17 cellular contexts compared by ENCODE assay signal in genomic region chr2:222127660-222128059, GRCh38.
DNase-seq lines count a peak whose midpoint lies in the region; ATAC-seq and TF ChIP-seq lines count a peak whose summit lies in the region.
"Had no signal": no experiment of that assay in that cellular context is flagged by ENCODE, and none has a peak within 500 bp of the region (broad histone marks: within the 10 kb centered on the region; RNA-seq: fewer than 3 reads in every experiment).

No MANE protein-coding gene starts in this region.

- no peaks in the 10 kb centered on the region for H3K4me1 ChIP-seq in lower lobe of right lung
- H3K4me1 ChIP-seq: BLaER1 treated with 17β-estradiol and CSF1 and Interleukin-3, amounts not matched to agents 10 nM and 100 nM; HAP-1 had no signal

- H3K4me3 ChIP-seq in HFF-Myc (replicated peaks; ENCODE audit: low read depth, low read length) (no peak overlapping the region), lower lobe of right lung (no peak overlapping the region), WERI-Rb-1 (ENCODE audit: low read depth, low read length) (no peak overlapping the region)
- H3K4me3 ChIP-seq: BLaER1 treated with 17β-estradiol and CSF1 and Interleukin-3, amounts not matched to agents 10 nM and 100 nM; HAP-1 had no signal

- DNase-seq in AG08395 (ENCODE audit: low spot score) (peak; percentile 14), HFF-Myc (ENCODE audit: extremely low read depth, low read depth) (peak; percentile 2), dedifferentiated amniotic fluid mesenchymal stem cell (ENCODE audit: extremely low spot score) (peak; percentile 57), lower lobe of right lung (no peak), WERI-Rb-1 (no peak), NCI-H128 (lab: John Stamatoyannopoulos, UW; ENCODE audit: unreplicated experiment) (no peak)
- DNase-seq: CD4-positive, CD25-positive, alpha-beta regulatory T cell; DMS 273 treated with DMSO at 0.1 percent for 48 hours; DMS79; GDM1; HFFc6; IMR-90; KBM-7 had no signal

- TF ChIP-seq CTCF in HFF-Myc (IDR thresholded peaks at IDR 0.05; ENCODE audit: low read depth, low read length, missing control alignments) (no peak), lower lobe of right lung (IDR thresholded peaks at IDR 0.05) (no peak), WERI-Rb-1 (IDR thresholded peaks at IDR 0.05; ENCODE audit: low read depth, low read length) (no peak)

- H3K9me3 ChIP-seq in lower lobe of right lung (no peaks in the 10 kb centered on the region), WERI-Rb-1 (ENCODE audit: severe bottlenecking) (no peaks in the 10 kb centered on the region)
- H3K9me3 ChIP-seq: HAP-1 had no signal

- H3K36me3 ChIP-seq in lower lobe of right lung (no peaks in the 10 kb centered on the region), WERI-Rb-1 (no peaks in the 10 kb centered on the region)
- H3K36me3 ChIP-seq: BLaER1 treated with 17β-estradiol and CSF1 and Interleukin-3, amounts not matched to agents 10 nM and 100 nM; HAP-1 had no signal

- H3K27ac ChIP-seq in lower lobe of right lung (no peak overlapping the region), WERI-Rb-1 (no peak overlapping the region)
- H3K27ac ChIP-seq: 22Rv1; BLaER1 treated with 17β-estradiol and CSF1 and Interleukin-3, amounts not matched to agents 10 nM and 100 nM had no signal

- intact Hi-C loops in lower lobe of right lung (cut with DNase I), result no loop called here

- H3K27me3 ChIP-seq in lower lobe of right lung (ENCODE audit: low read depth) (no peaks in the 10 kb centered on the region), WERI-Rb-1 (ENCODE audit: insufficient read depth, low read depth, severe bottlenecking) (no peaks in the 10 kb centered on the region)
- H3K27me3 ChIP-seq: BLaER1 treated with 17β-estradiol and CSF1 and Interleukin-3, amounts not matched to agents 10 nM and 100 nM had no signal

- ATAC-seq in lower lobe of right lung, result peak; percentile 23 to 30
- no peak for ATAC-seq in GM18511 (IDR thresholded peaks at IDR 0.05; ENCODE audit: unreplicated experiment)

Comparison
In these comparisons a context has a peak if more than half of its experiments do, and no peak if none do; other contexts are left out.
1. DNase-seq: peak in AG08395 (single experiment), HFF-Myc (single experiment) and dedifferentiated amniotic fluid mesenchymal stem cell (single experiment); none in lower lobe of right lung (single experiment), WERI-Rb-1 (single experiment) and NCI-H128 (single experiment).